In genomic region chr12:55973598-55974307, GRCh38 we compare ENCODE assay signal across 1 cellular context.
A peak's percentile ranks its signal among the peaks of the same experiment; 100 is the strongest.
TF ChIP-seq lines count a peak whose summit lies in the region.

TSS of gene RAB5B (plus strand) at chr12:55974078. CDS start at chr12:55986961, 12,883 bp downstream.

TF ChIP-seq in K562, 482 proteins besides CTCF, POLR2A, EP300 and RAD21 (continued from another document and continues in another):
- no peak; the same call in 1 of the 2 replicates for TF ChIP-seq SIN3B (IDR thresholded peaks at IDR 0.05; ENCODE audit: low read depth)
- peak; percentile 78 for TF ChIP-seq ZBTB17 (CRISPR knock-in tag; IDR thresholded peaks at IDR 0.05)
- no peak for TF ChIP-seq ZNF639 (CRISPR knock-in tag; conservative IDR thresholded peaks at IDR 0.05 in 1 of 2, IDR thresholded peaks at IDR 0.05 in 1 of 2)
- no peak for TF ChIP-seq MGA (IDR thresholded peaks at IDR 0.05)
- no peak for TF ChIP-seq ZNF146 (CRISPR knock-in tag; IDR thresholded peaks at IDR 0.05; ENCODE audit: unreplicated experiment)
- TF ChIP-seq SMARCA4 (IDR thresholded peaks at IDR 0.05) = no peak
- no peak for TF ChIP-seq CHAMP1 (IDR thresholded peaks at IDR 0.05)
- TF ChIP-seq MAFF (IDR thresholded peaks at IDR 0.05; ENCODE audit: low read length) = no peak
- TF ChIP-seq TEAD4 (IDR thresholded peaks at IDR 0.05; ENCODE audit: low read length) = 0 out of 2 replicates have a peak, but pooled peaks have one; percentile 25
- no peak for TF ChIP-seq TEAD4 (CRISPR knock-in tag; IDR thresholded peaks at IDR 0.05; ENCODE audit: borderline replicate concordance)
- no peak for TF ChIP-seq FOXA1 (IDR thresholded peaks at IDR 0.05; ENCODE audit: borderline replicate concordance)
- no peak for TF ChIP-seq SETDB1 (IDR thresholded peaks at IDR 0.05; ENCODE audit: low read length)
- TF ChIP-seq TBP (optimal IDR thresholded peaks at IDR 0.05; ENCODE audit: low read depth, low read length) = peak; percentile 81
- TF ChIP-seq THRAP3 (IDR thresholded peaks at IDR 0.05; ENCODE audit: borderline replicate concordance) = no peak
- TF ChIP-seq ZNF511 (CRISPR knock-in tag; IDR thresholded peaks at IDR 0.05) = peak; percentile 80; the same call in 1 of the 2 replicates
- TF ChIP-seq LCOR (CRISPR knock-in tag; IDR thresholded peaks at IDR 0.05) = peak; percentile 90
- TF ChIP-seq NELFE (IDR thresholded peaks at IDR 0.05; ENCODE audit: insufficient read depth, insufficient read length) = no peak
- peak; percentile 84; the same call in 1 of the 2 replicates for TF ChIP-seq PHF8 (IDR thresholded peaks at IDR 0.05; ENCODE audit: borderline replicate concordance, low read length)
- TF ChIP-seq MTA3 (IDR thresholded peaks at IDR 0.05; ENCODE audit: borderline replicate concordance) = peak; percentile 91; the same call in 1 of the 2 replicates
- no peak for TF ChIP-seq ZNF280A (IDR thresholded peaks at IDR 0.05; ENCODE audit: low read depth, partially characterized antibody)
- TF ChIP-seq CTBP1 (IDR thresholded peaks at IDR 0.05; ENCODE audit: borderline replicate concordance) = peak; percentile 56; the same call in 1 of the 2 replicates
- no peak for TF ChIP-seq CREB3 (tag; conservative IDR thresholded peaks at IDR 0.05; ENCODE audit: low read depth)
- no peak for TF ChIP-seq ZNF354B (CRISPR knock-in tag; IDR thresholded peaks at IDR 0.05)
- TF ChIP-seq ZBTB49 (CRISPR knock-in tag; IDR thresholded peaks at IDR 0.05; ENCODE audit: borderline replicate concordance) = no peak
- TF ChIP-seq MED1 (CRISPR knock-in tag; IDR thresholded peaks at IDR 0.05; ENCODE audit: borderline replicate concordance) = no peak
- TF ChIP-seq E2F1 (CRISPR knock-in tag; IDR thresholded peaks at IDR 0.05) = peak; percentile 80; the same call in 1 of the 2 replicates
- no peak for TF ChIP-seq ZNF778 (CRISPR knock-in tag; IDR thresholded peaks at IDR 0.05)
- no peak for TF ChIP-seq POU5F1 (IDR thresholded peaks at IDR 0.05; ENCODE audit: borderline replicate concordance, low read depth, low read length, partially characterized antibody)
- TF ChIP-seq ZNF324 (CRISPR knock-in tag; IDR thresholded peaks at IDR 0.05) = no peak
- TF ChIP-seq SIN3A (IDR thresholded peaks at IDR 0.05; ENCODE audit: borderline replicate concordance in 2 of 2, control insufficient read depth in 1 of 2, low read depth in 2 of 2, low read length in 2 of 2) = peak; percentile 96 to 99; a peak in 3 of 4 replicates
- no peak for TF ChIP-seq ESRRB (CRISPR knock-in tag; IDR thresholded peaks at IDR 0.05; ENCODE audit: borderline replicate concordance)
- TF ChIP-seq BDP1 (IDR thresholded peaks at IDR 0.05; ENCODE audit: insufficient read depth, insufficient read length) = no peak
- peak; percentile 84 for TF ChIP-seq TAF7 (tag; IDR thresholded peaks at IDR 0.05)
- no peak for TF ChIP-seq SRSF9 (IDR thresholded peaks at IDR 0.05; ENCODE audit: borderline replicate concordance, low read depth, low read length)
- TF ChIP-seq WHSC1 (IDR thresholded peaks at IDR 0.05; ENCODE audit: low read length) = no peak
